ENCODE assay signal across 19 cellular contexts in the genomic region with DNA sequence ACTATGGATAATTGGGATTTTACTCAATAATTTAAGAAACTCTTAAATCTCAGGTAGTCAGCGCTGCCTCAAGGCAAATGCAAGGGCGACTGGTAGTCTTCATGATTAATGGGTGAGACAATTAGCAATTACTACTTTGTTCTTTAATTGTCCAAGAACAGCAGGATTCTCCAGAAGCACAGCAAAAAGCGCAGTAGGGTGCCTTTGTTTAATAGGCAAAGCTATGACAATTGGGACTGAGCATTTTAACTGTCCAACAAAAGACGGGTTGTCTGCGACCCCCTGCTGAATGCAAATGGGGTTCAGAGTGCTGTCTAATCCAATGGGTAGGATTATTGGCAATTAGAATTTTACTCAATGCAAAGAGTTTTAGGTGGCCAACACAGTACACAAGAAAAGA. TPM values are rescaled to one million over a fixed set of nuclear protein-coding genes. Genes with fewer than 3 reads are reported as not detected.
A peak's percentile ranks its signal among the peaks of the same experiment; 100 is the strongest.
DNase-seq lines count a peak whose midpoint lies in the region; ATAC-seq and TF ChIP-seq lines count a peak whose summit lies in the region.
"Had no signal": no experiment of that assay in that cellular context is flagged by ENCODE, and none has a peak within 500 bp of the region (broad histone marks: within the 10 kb centered on the region; RNA-seq: fewer than 3 reads in every experiment).

No MANE protein-coding gene starts in this region.

- TF ChIP-seq CTCF in A673 (conservative IDR thresholded peaks at IDR 0.05; ENCODE audit: low read depth, low read length) (no peak), GM23338 (conservative IDR thresholded peaks at IDR 0.05; ENCODE audit: low read depth in 2 of 2) (no peak), ascending aorta (IDR thresholded peaks at IDR 0.05) (no peak), omental fat pad (IDR thresholded peaks at IDR 0.05) (no peak)

- BruUV-seq in A673 (replicated peaks; lab: Mats Ljungman, UMichigan) = TSS peak; percentile 0

- no peak overlapping the region for H2BK15ac ChIP-seq in mesendoderm (replicated peaks; ENCODE audit: low read depth)

- H3K27me3 ChIP-seq in A673 (replicated peaks; ENCODE audit: insufficient read depth, low read depth, low read length, poor library complexity) (no peaks in the 10 kb centered on the region), GM23338 (ENCODE audit: insufficient read depth) (no peaks in the 10 kb centered on the region), ascending aorta (no peaks in the 10 kb centered on the region), mesendoderm (ENCODE audit: insufficient read depth, low read length, poor library complexity) (no peaks in the 10 kb centered on the region)
- H3K27me3 ChIP-seq: left lung, Peyer's patch had no signal

- H2BK5ac ChIP-seq in mesendoderm (ENCODE audit: low read length) = no peak overlapping the region

- H3K79me2 ChIP-seq in GM23338 (replicated peaks; ENCODE audit: insufficient read depth) (no peaks in the 10 kb centered on the region), mesendoderm (ENCODE audit: control insufficient read depth, insufficient read depth, low read length) (no peaks in the 10 kb centered on the region)

- no peak overlapping the region for H2AFZ ChIP-seq in GM23338

- H3K9me3 Mint-ChIP-seq in GM23338 (peaks cover 58% of the 10 kb centered on the region), immature natural killer cell (no peaks in the 10 kb centered on the region)
- H3K9me3 Mint-ChIP-seq: activated naive CD8-positive, alpha-beta T cell treated with anti-CD3 and anti-CD28 coated beads, Interleukin-2, amount 50 U/mL, for 24 hours had no signal

- WGBS in mesendoderm (ENCODE audit: extremely low coverage, insufficient coverage, low lambda C conversion rate) = no CpG with 5 or more reads among the region's 5 CpGs

- H4K8ac ChIP-seq in mesendoderm (ENCODE audit: low read depth, low read length) = no peak overlapping the region

- no peak overlapping the region for H3K27ac ChIP-seq in A673 (ENCODE audit: low read depth, low read length, poor library complexity, severe bottlenecking)
- no peak overlapping the region for H3K27ac ChIP-seq in GM23338 (ENCODE audit: low read depth)
- no peak overlapping the region for H3K27ac ChIP-seq in ascending aorta
- no peak overlapping the region for H3K27ac ChIP-seq in mesendoderm (ENCODE audit: low read depth, low read length)
- H3K27ac ChIP-seq: left lung, Peyer's patch had no signal

- no peak overlapping the region for H3K4ac ChIP-seq in mesendoderm (ENCODE audit: low read depth, low read length)

- intact Hi-C loops in A673 (cut with micrococcal nuclease; ENCODE audit: unreplicated experiment) = loop anchor here (10.0 kb wide), 2 partner anchors 394 to 584 kb away; no protein-coding TSS in a partner anchor
- intact Hi-C loops in ascending aorta (cut with DNase I) = no loop called here

- no peak overlapping the region for H2BK120ac ChIP-seq in mesendoderm (ENCODE audit: low read depth, low read length)

- H3K18ac ChIP-seq in mesendoderm (ENCODE audit: low read length) = no peak overlapping the region

- peaks cover 61% of the 10 kb centered on the region for H3K36me3 Mint-ChIP-seq in GM23338 (ENCODE audit: low read depth)
- H3K36me3 Mint-ChIP-seq in immature natural killer cell = no peaks in the 10 kb centered on the region

- H3K27me3 Mint-ChIP-seq in GM23338 (ENCODE audit: insufficient read depth, low read depth, poor library complexity) (peaks cover 4% of the 10 kb centered on the region), immature natural killer cell (ENCODE audit: low read depth in 3 of 3) (peaks cover 0 to 10% (median 9%) of the 10 kb centered on the region in 3 donors)
- H3K27me3 Mint-ChIP-seq: activated CD4-positive, alpha-beta memory T cell treated with anti-CD3 and anti-CD28 coated beads, Interleukin-2, amount 10 ng/mL, durations not matched to agents 7 days and 5 days; activated naive CD8-positive, alpha-beta T cell treated with anti-CD3 and anti-CD28 coated beads, Interleukin-2, amount 50 U/mL, for 24 hours; central memory CD8-positive, alpha-beta T cell had no signal

- no peaks in the 10 kb centered on the region for H3K79me1 ChIP-seq in mesendoderm (ENCODE audit: low read length)

- H3K36me3 ChIP-seq in A673 (ENCODE audit: insufficient read depth, low read length, poor library complexity, severe bottlenecking) (peaks cover 40% of the 10 kb centered on the region), GM23338 (ENCODE audit: insufficient read depth) (0 out of 2 replicates have a peak, but pooled peaks cover 2% of the 10 kb centered on the region), ascending aorta (no peaks in the 10 kb centered on the region), mesendoderm (ENCODE audit: control insufficient read depth, insufficient read depth, low read length) (no peaks in the 10 kb centered on the region)
- H3K36me3 ChIP-seq: left lung, Peyer's patch had no signal

- H4K5ac ChIP-seq in mesendoderm (ENCODE audit: low read length) = no peak overlapping the region

- ATAC-seq in GM23338 = no peak
- ATAC-seq in omental fat pad (ENCODE audit: low FRiP score) = no peak
- no peak for ATAC-seq in GM18909 (IDR thresholded peaks at IDR 0.05; ENCODE audit: poor library complexity, unreplicated experiment)
- ATAC-seq: activated naive CD8-positive, alpha-beta T cell treated with anti-CD3 and anti-CD28 coated beads, Interleukin-2, amount 50 U/mL, for 24 hours; left lung had no signal

- no peaks in the 10 kb centered on the region for H4K20me1 ChIP-seq in GM23338 (replicated peaks; ENCODE audit: insufficient read depth)

- peaks cover 9% of the 10 kb centered on the region; the same call in 1 of the 2 replicates for H3F3A ChIP-seq in GM23338 (replicated peaks; ENCODE audit: low read depth)

- no peak overlapping the region for H3K9ac ChIP-seq in mesendoderm (ENCODE audit: low read length)

- DNase-seq in A673 (ENCODE audit: low spot score) = peak; percentile 69
- DNase-seq in GM23338 (ENCODE audit: low spot score) = no peak
- no peak for DNase-seq in ascending aorta (ENCODE audit: low spot score in 2 of 2)
- DNase-seq in immature natural killer cell = no peak
- DNase-seq in omental fat pad (ENCODE audit: low spot score) = no peak
- no peak for DNase-seq in stimulated activated CD4-positive, alpha-beta T cell treated with anti-CD3 and anti-CD28 coated beads, Interleukin-1b, Interleukin-23, amount 100 ng/mL, for 48 hours
- no peak for DNase-seq in mesendoderm
- DNase-seq: activated CD4-positive, alpha-beta memory T cell treated with anti-CD3 and anti-CD28 coated beads, Interleukin-2, amount 10 ng/mL, durations not matched to agents 7 days and 5 days; activated naive CD8-positive, alpha-beta T cell treated with anti-CD3 and anti-CD28 coated beads, Interleukin-2, amount 50 U/mL, for 24 hours; activated T-cell treated with anti-CD3 and anti-CD28 coated beads, Interleukin-2, amount 50 U/mL, for 48 hours; Caco-2; foreskin fibroblast; left lung; NCI-H1048; NCI-H2171 treated with DMSO at 0.1 percent for 48 hours; Peyer's patch had no signal

- H3K56ac ChIP-seq in mesendoderm (ENCODE audit: low read length) = no peak overlapping the region

- peaks cover 5% of the 10 kb centered on the region for H3K4me1 ChIP-seq in A673 (ENCODE audit: insufficient read depth, low read length, poor library complexity, severe bottlenecking)
- H3K4me1 ChIP-seq in GM23338 (ENCODE audit: insufficient read depth) = peaks cover 13% of the 10 kb centered on the region
- H3K4me1 ChIP-seq in ascending aorta = peaks cover 0 to 4% of the 10 kb centered on the region in 2 donors
- H3K4me1 ChIP-seq in mesendoderm (ENCODE audit: control insufficient read depth, low read depth, low read length) = no peaks in the 10 kb centered on the region
- H3K4me1 ChIP-seq: Caco-2, left lung, Peyer's patch had no signal

- peaks cover 4% of the 10 kb centered on the region; the same call in 1 of the 2 replicates for H3K9me2 ChIP-seq in GM23338 (ENCODE audit: insufficient read depth)

- H3K4me3 Mint-ChIP-seq in GM23338 = no peak overlapping the region
- H3K4me3 Mint-ChIP-seq in immature natural killer cell = peak overlapping the region in 4 of 5 donors; percentile 55 to 61 (median 58)
- H3K4me3 Mint-ChIP-seq: activated CD4-positive, alpha-beta memory T cell treated with anti-CD3 and anti-CD28 coated beads, Interleukin-2, amount 10 ng/mL, durations not matched to agents 7 days and 5 days; activated naive CD8-positive, alpha-beta T cell treated with anti-CD3 and anti-CD28 coated beads, Interleukin-2, amount 50 U/mL, for 24 hours; central memory CD8-positive, alpha-beta T cell had no signal

- no peaks in the 10 kb centered on the region for H3K9me3 ChIP-seq in A673 (ENCODE audit: low read depth, low read length, poor library complexity, severe bottlenecking)
- H3K9me3 ChIP-seq in ascending aorta = no peaks in the 10 kb centered on the region
- H3K9me3 ChIP-seq: Caco-2, left lung, Peyer's patch had no signal

- no peak overlapping the region for H3K27ac Mint-ChIP-seq in GM23338
- peak overlapping the region in 3 of 6 donors; percentile 8 to 59 (median 55) for H3K27ac Mint-ChIP-seq in immature natural killer cell
- H3K27ac Mint-ChIP-seq: activated CD4-positive, alpha-beta memory T cell treated with anti-CD3 and anti-CD28 coated beads, Interleukin-2, amount 10 ng/mL, durations not matched to agents 7 days and 5 days; activated naive CD8-positive, alpha-beta T cell treated with anti-CD3 and anti-CD28 coated beads, Interleukin-2, amount 50 U/mL, for 24 hours had no signal

- H3K4me2 ChIP-seq in GM23338 = no peak overlapping the region
- no peak overlapping the region for H3K4me2 ChIP-seq in mesendoderm (ENCODE audit: low read length)

- H3K23ac ChIP-seq in mesendoderm (ENCODE audit: low read length) = no peak overlapping the region

- H3K4me1 Mint-ChIP-seq in GM23338 (no peaks in the 10 kb centered on the region), immature natural killer cell (peaks cover 64 to 73% of the 10 kb centered on the region in 2 donors)
- H3K4me1 Mint-ChIP-seq: activated CD4-positive, alpha-beta memory T cell treated with anti-CD3 and anti-CD28 coated beads, Interleukin-2, amount 10 ng/mL, durations not matched to agents 7 days and 5 days; activated naive CD8-positive, alpha-beta T cell treated with anti-CD3 and anti-CD28 coated beads, Interleukin-2, amount 50 U/mL, for 24 hours; central memory CD8-positive, alpha-beta T cell had no signal

- POLR2A ChIA-PET in A673 (lab: Charles Lee; ENCODE audit: low non-redundant PET) = no interaction called here

- no peak overlapping the region for H2AK5ac ChIP-seq in mesendoderm (ENCODE audit: low read length)

- CTCF ChIA-PET in A673 (lab: Charles Lee) = no interaction called here

- peak overlapping the region; percentile 42 for H3K4me3 ChIP-seq in A673 (ENCODE audit: low read depth, low read length, poor library complexity, severe bottlenecking)
- no peak overlapping the region for H3K4me3 ChIP-seq in GM23338
- peak overlapping the region; percentile 24 to 57 for H3K4me3 ChIP-seq in ascending aorta
- H3K4me3 ChIP-seq in mesendoderm (ENCODE audit: low read length) = no peak overlapping the region
- H3K4me3 ChIP-seq: left lung had no signal

RNA-seq across cellular contexts. Expression of gene XIST, which starts 3.5 kb away (rescaled TPM):
- total RNA-seq in A673 (2021) = 305 and 316 TPM in 2 replicates
- 0.27 and 0.28 TPM in 2 replicates for total RNA-seq in GM23338 (2014; rRNA removed; shearing (Covaris generic))
- polyA plus RNA-seq in GM23338 (2016; fragmentation: Nextera tagmentation; extraction: Ambion mirVana) = 0.24 and 0.84 TPM in 2 replicates
- total RNA-seq in ascending aorta = 271 TPM
- polyA plus RNA-seq in immature natural killer cell = 10 to 100 TPM in 2 of 3 donors, 1 to 10 TPM in 1; 4.2 to 12.8 (median 11.0) TPM
- total RNA-seq in omental fat pad = 100 to 1,000 TPM in 2 of 4 donors, under 1 TPM in 2; 0.24 to 209 (median 91.2) TPM
- 0.01 TPM for polyA plus RNA-seq in mesendoderm (2013, experiment 1 of 2)
- polyA plus RNA-seq in mesendoderm (2013, experiment 2 of 2) = 0.04 TPM
- total RNA-seq: activated CD4-positive, alpha-beta memory T cell treated with anti-CD3 and anti-CD28 coated beads, Interleukin-2, amount 10 ng/mL, durations not matched to agents 7 days and 5 days; G401 had no signal

Comparison
In these comparisons a context has a peak if more than half of its experiments do, and no peak if none do; other contexts are left out.
1. H3K4me3 ChIP-seq: peak in A673 (single experiment) and ascending aorta (2 of 2); none in GM23338 (single experiment) and mesendoderm (single experiment).